In the genomic region with DNA sequence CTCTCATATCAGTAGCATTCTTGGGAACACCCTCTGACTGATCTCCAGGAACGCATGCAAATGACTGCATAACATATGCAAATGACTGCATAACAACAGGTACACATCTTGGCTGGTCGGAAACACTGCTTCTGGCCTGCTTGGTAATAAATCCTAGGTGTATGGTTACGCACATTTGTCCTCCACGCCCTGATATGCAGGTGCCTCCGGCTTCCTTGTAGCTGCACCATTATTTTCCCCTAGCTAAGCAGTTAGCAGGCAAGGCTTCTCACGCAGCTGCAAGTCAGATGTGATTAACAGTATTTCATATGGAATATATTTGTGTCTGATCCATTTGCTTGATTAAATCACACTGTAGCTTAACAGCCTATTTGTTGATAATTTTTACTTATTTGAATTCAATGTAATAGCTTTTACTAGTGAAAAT, we compare ENCODE assay signal across 1 cellular context.
TF ChIP-seq lines count a peak whose summit lies in the region.

No MANE protein-coding gene starts in this region.

TF ChIP-seq in GM23338, 12 proteins besides CTCF, POLR2A, EP300 and RAD21 (continued from another document):
- no peak for TF ChIP-seq ZNF462 (CRISPR knock-in tag; IDR thresholded peaks at IDR 0.05)
- TF ChIP-seq ZNF331 (CRISPR knock-in tag; IDR thresholded peaks at IDR 0.05; ENCODE audit: low read depth), result no peak
- no peak for TF ChIP-seq CREB1 (CRISPR knock-in tag; IDR thresholded peaks at IDR 0.05; ENCODE audit: low read depth)
- no peak for TF ChIP-seq EZH2 (IDR thresholded peaks at IDR 0.05; ENCODE audit: low read depth, unreplicated experiment)
- no peak for TF ChIP-seq ZNF114 (CRISPR knock-in tag; IDR thresholded peaks at IDR 0.05)
- TF ChIP-seq POLR2AphosphoS5 (IDR thresholded peaks at IDR 0.05; ENCODE audit: low read depth), result no peak
- TF ChIP-seq, protein P1, sequence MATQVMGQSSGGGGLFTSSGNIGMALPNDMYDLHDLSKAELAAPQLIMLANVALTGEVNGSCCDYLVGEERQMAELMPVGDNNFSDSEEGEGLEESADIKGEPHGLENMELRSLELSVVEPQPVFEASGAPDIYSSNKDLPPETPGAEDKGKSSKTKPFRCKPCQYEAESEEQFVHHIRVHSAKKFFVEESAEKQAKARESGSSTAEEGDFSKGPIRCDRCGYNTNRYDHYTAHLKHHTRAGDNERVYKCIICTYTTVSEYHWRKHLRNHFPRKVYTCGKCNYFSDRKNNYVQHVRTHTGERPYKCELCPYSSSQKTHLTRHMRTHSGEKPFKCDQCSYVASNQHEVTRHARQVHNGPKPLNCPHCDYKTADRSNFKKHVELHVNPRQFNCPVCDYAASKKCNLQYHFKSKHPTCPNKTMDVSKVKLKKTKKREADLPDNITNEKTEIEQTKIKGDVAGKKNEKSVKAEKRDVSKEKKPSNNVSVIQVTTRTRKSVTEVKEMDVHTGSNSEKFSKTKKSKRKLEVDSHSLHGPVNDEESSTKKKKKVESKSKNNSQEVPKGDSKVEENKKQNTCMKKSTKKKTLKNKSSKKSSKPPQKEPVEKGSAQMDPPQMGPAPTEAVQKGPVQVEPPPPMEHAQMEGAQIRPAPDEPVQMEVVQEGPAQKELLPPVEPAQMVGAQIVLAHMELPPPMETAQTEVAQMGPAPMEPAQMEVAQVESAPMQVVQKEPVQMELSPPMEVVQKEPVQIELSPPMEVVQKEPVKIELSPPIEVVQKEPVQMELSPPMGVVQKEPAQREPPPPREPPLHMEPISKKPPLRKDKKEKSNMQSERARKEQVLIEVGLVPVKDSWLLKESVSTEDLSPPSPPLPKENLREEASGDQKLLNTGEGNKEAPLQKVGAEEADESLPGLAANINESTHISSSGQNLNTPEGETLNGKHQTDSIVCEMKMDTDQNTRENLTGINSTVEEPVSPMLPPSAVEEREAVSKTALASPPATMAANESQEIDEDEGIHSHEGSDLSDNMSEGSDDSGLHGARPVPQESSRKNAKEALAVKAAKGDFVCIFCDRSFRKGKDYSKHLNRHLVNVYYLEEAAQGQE (IDR thresholded peaks at IDR 0.05; ENCODE audit: unreplicated experiment), result no peak
- TF ChIP-seq STAT1 (IDR thresholded peaks at IDR 0.05; ENCODE audit: unreplicated experiment), result no peak
